25 cellular contexts compared by ENCODE assay signal in genomic region chr5:143359869-143360268, GRCh38. TPM values are rescaled to one million over a fixed set of nuclear protein-coding genes. Genes with fewer than 3 reads are reported as not detected.
DNase-seq lines count a peak whose midpoint lies in the region; ATAC-seq, FAIRE-seq and TF ChIP-seq lines count a peak whose summit lies in the region.
"Had no signal": no experiment of that assay in that cellular context is flagged by ENCODE, and none has a peak within 500 bp of the region (broad histone marks: within the 10 kb centered on the region; RNA-seq: fewer than 3 reads in every experiment).

No MANE protein-coding gene starts in this region.

- no TSS peak for BruUV-seq in GM12878 (replicated peaks; lab: Mats Ljungman, UMichigan)

- H3K27ac ChIP-seq in GM12878 (ENCODE audit: control insufficient read depth, insufficient read depth): no peak overlapping the region
- H3K27ac ChIP-seq: epithelial cell of prostate, left lung, PC-9, right atrium auricular region, SJSA1 had no signal

- peak overlapping the region; percentile 38 for H3K4me2 ChIP-seq in GM12878 (ENCODE audit: control insufficient read depth, insufficient read depth)
- H3K4me2 ChIP-seq: PC-9 had no signal

- 98% methylated on average over 2 of the region's 2 CpGs for WGBS in GM12878 (ENCODE audit: insufficient coverage, insufficient replicate concordance, low lambda C conversion rate, missing lambda C conversion rate)

- peaks cover 4% of the 10 kb centered on the region; the same call in 1 of the 2 replicates for H4K20me1 ChIP-seq in GM12878 (ENCODE audit: control insufficient read depth, insufficient read depth)

- intact Hi-C loops in GM12878 (cut with micrococcal nuclease; ENCODE audit: unreplicated experiment): no loop called here

- RAD21 ChIA-PET in GM12878 (lab: Charles Lee; ENCODE audit: unreplicated experiment): interaction anchor here (0.6 to 2.4 kb wide), 10 partner anchors 8 to 465 kb away, joined by 3 to 10 read pairs (median 3); no protein-coding TSS in a partner anchor

- peak; percentile 30 for DNase-seq in GM12865 (ENCODE audit: low read depth)
- no peak for DNase-seq in GM12878 (ENCODE audit: low read depth, low spot score)
- DNase-seq in stimulated activated CD4-positive, alpha-beta T cell treated with anti-CD3 and anti-CD28 coated beads, Interleukin-15, amount 100 ng/mL, for 24 hours: no peak
- no peak for DNase-seq in activated naive CD4-positive, alpha-beta T cell treated with anti-CD3 and anti-CD28 coated beads, Interleukin-2, amount 50 U/mL, for 72 hours (ENCODE audit: low spot score in 2 of 2)
- DNase-seq: activated CD4-positive, alpha-beta T cell treated with anti-CD3 and anti-CD28 coated beads for 48 hours; HFFc6; KBM-7; left lung; NCI-H1105 treated with DMSO at 0.1 percent for 48 hours; NCI-H2029 treated with DMSO at 0.1 percent for 48 hours; PC-9; stimulated activated CD4-positive, alpha-beta T cell treated with anti-CD3 and anti-CD28 coated beads, Interleukin-12 subunit alpha, Interleukin-12 subunit beta, amount 100 ng/mL, for 4 hours; stimulated activated naive CD8-positive, alpha-beta T cell treated with anti-CD3 and anti-CD28 coated beads, Interleukin-15, amount 100 ng/mL, for 72 hours had no signal

- POLR2A ChIA-PET in GM12878 (lab: Charles Lee): interaction anchor here (0.5 to 2.6 kb wide), 6 partner anchors 12 to 150 kb away, joined by 3 to 11 read pairs (median 4); no protein-coding TSS in a partner anchor

- no peak for TF ChIP-seq RAD21 in GM12878 (IDR thresholded peaks at IDR 0.05; ENCODE audit: insufficient read depth, low read depth, low read length)

- H3K36me3 Mint-ChIP-seq in activated naive CD4-positive, alpha-beta T cell treated with anti-CD3 and anti-CD28 coated beads, Interleukin-2, amount 50 U/mL, for 72 hours: peaks cover 11 to 24% of the 10 kb centered on the region in 2 donors

- FAIRE-seq in GM12878 (lab: Jason Lieb, UNC): no peak
- FAIRE-seq: astrocyte had no signal

- no peak overlapping the region for H3K4me3 ChIP-seq in GM12865 (ENCODE audit: low read depth, low read length)
- no peak overlapping the region for H3K4me3 ChIP-seq in GM12878
- H3K4me3 ChIP-seq: left lung, PC-9, right atrium auricular region, SJSA1, tibial nerve had no signal

- TF ChIP-seq CTCF in GM12865 (IDR thresholded peaks at IDR 0.05; ENCODE audit: insufficient read depth, low read depth, low read length, missing control alignments) (no peak), GM12878 (IDR thresholded peaks at IDR 0.05 in 2 of 3, conservative IDR thresholded peaks at IDR 0.05 in 1 of 3; ENCODE audit: control insufficient read depth in 2 of 3, extremely low read depth in 1 of 3, insufficient read depth in 1 of 3, low read depth in 3 of 3, low read length in 3 of 3) (no peak)

- SMC1A ChIA-PET in GM12878 (lab: Charles Lee; ENCODE audit: uncharacterized antibody, unreplicated experiment): interaction anchor here (0.7 to 6.4 kb wide), 18 partner anchors 9 to 611 kb away, joined by 3 to 35 read pairs (median 6); no protein-coding TSS in a partner anchor

- TF ChIP-seq EP300 in GM12878 (IDR thresholded peaks at IDR 0.05; ENCODE audit: borderline replicate concordance in 1 of 2, control insufficient read depth in 1 of 2, low read depth in 2 of 2, low read length in 2 of 2): no peak

- no peak overlapping the region for H2AFZ ChIP-seq in GM12878 (ENCODE audit: control insufficient read depth, low read depth, low read length)
- H2AFZ ChIP-seq: PC-9 had no signal

- no peak for TF ChIP-seq POLR2A in GM12878 (IDR thresholded peaks at IDR 0.05; ENCODE audit: low read depth, low read length)

- H3K36me3 ChIP-seq in GM12878 (ENCODE audit: control insufficient read depth in 2 of 2, insufficient read depth in 2 of 2, low read length in 1 of 2): peaks cover 2 to 7% of the 10 kb centered on the region in 2 experiments
- H3K36me3 ChIP-seq: left lung, right atrium auricular region had no signal

- peaks cover 98% of the 10 kb centered on the region for H3K79me2 ChIP-seq in GM12878 (ENCODE audit: control insufficient read depth, insufficient read depth, low read length)

- CTCF ChIA-PET in GM12878 (lab: Yijun Ruan, JAX): interaction anchor here (0.7 to 1.6 kb wide), 5 partner anchors 10 to 248 kb away, joined by 3 to 5 read pairs (median 3); no protein-coding TSS in a partner anchor

- H3K27me3 ChIP-seq in GM12878 (replicated peaks in 1 of 2; ENCODE audit: control insufficient read depth in 2 of 2, insufficient read depth in 2 of 2, low read length in 1 of 2): no peaks in the 10 kb centered on the region
- H3K27me3 ChIP-seq: left lung, right atrium auricular region, SJSA1, tibial nerve had no signal

- H3K9ac ChIP-seq in GM12878 (ENCODE audit: control insufficient read depth, insufficient read depth, low read length): no peak overlapping the region

- ATAC-seq in GM19455 (IDR thresholded peaks at IDR 0.05; ENCODE audit: unreplicated experiment): peak; percentile 60
- peak; percentile 50 for ATAC-seq in HG03354 (IDR thresholded peaks at IDR 0.05; ENCODE audit: poor library complexity, severe bottlenecking, unreplicated experiment)
- ATAC-seq in GM12878: peak; percentile 42
- ATAC-seq in HG03521 (IDR thresholded peaks at IDR 0.05; ENCODE audit: unreplicated experiment): no peak
- ATAC-seq in activated naive CD4-positive, alpha-beta T cell treated with anti-CD3 and anti-CD28 coated beads, Interleukin-2, amount 50 U/mL, for 72 hours: no peak
- ATAC-seq in HG03159 (IDR thresholded peaks at IDR 0.05; ENCODE audit: unreplicated experiment): no peak
- ATAC-seq: left lung; naive thymus-derived CD4-positive, alpha-beta T cell; stimulated activated naive CD8-positive, alpha-beta T cell treated with anti-CD3 and anti-CD28 coated beads, Interleukin-15, amount 100 ng/mL, for 72 hours had no signal

- peaks cover 25% of the 10 kb centered on the region for H3K4me1 ChIP-seq in GM12878 (ENCODE audit: control insufficient read depth, insufficient read depth, low read length)

- H3K27ac Mint-ChIP-seq in activated naive CD4-positive, alpha-beta T cell treated with anti-CD3 and anti-CD28 coated beads, Interleukin-2, amount 50 U/mL, for 72 hours: no peak overlapping the region
- H3K27ac Mint-ChIP-seq: activated T-helper 1 cell treated with anti-CD3 and anti-CD28 coated beads, Interleukin-12 subunit alpha, Interleukin-12 subunit beta, Interleukin-2, Interleukin-4 antibody, amounts not matched to agents 30 ng/mL and 10 ng/mL and 1 ng/mL, durations not matched to agents 14 hours and 24 hours and 36 hours; HFFc6; stimulated activated naive CD8-positive, alpha-beta T cell treated with anti-CD3 and anti-CD28 coated beads, Interleukin-15, amount 100 ng/mL, for 72 hours had no signal

- H3K9me3 Mint-ChIP-seq in activated naive CD4-positive, alpha-beta T cell treated with anti-CD3 and anti-CD28 coated beads, Interleukin-2, amount 50 U/mL, for 72 hours: peaks cover 0 to 11% of the 10 kb centered on the region in 2 donors

- H3K9me3 ChIP-seq in GM12878 (replicated peaks; ENCODE audit: control insufficient read depth, insufficient read depth, low read length): peaks cover 3% of the 10 kb centered on the region; the same call in 2 of the 3 replicates
- H3K9me3 ChIP-seq: SJSA1 had no signal

- in situ Hi-C loops in GM12878 (cut with MboI): no loop called here

TF ChIP-seq in GM12878, 131 proteins besides CTCF, POLR2A, EP300 and RAD21 (continues in another document):
- TF ChIP-seq LARP7 (IDR thresholded peaks at IDR 0.05) (no peak), POU2F2 (IDR thresholded peaks at IDR 0.05; ENCODE audit: borderline replicate concordance, low read depth, low read length) (no peak), MEF2B (IDR thresholded peaks at IDR 0.05; ENCODE audit: partially characterized antibody, poor library complexity, severe bottlenecking) (peak; percentile 55), NBN (IDR thresholded peaks at IDR 0.05) (no peak), RUNX3 (IDR thresholded peaks at IDR 0.05; ENCODE audit: low read length) (peak; percentile 81), PAX8 (IDR thresholded peaks at IDR 0.05) (peak; percentile 87; the same call in 1 of the 2 replicates), RELA (IDR thresholded peaks at IDR 0.05; ENCODE audit: borderline replicate concordance, partially characterized antibody) (no peak), ZNF207 (IDR thresholded peaks at IDR 0.05; ENCODE audit: borderline replicate concordance) (no peak), ATF2 (IDR thresholded peaks at IDR 0.05; ENCODE audit: low read length) (0 out of 2 replicates have a peak, but pooled peaks have one; percentile 25), PML (IDR thresholded peaks at IDR 0.05; ENCODE audit: low read length) (0 out of 2 replicates have a peak, but pooled peaks have one; percentile 15)

RNA-seq across cellular contexts. Expression of gene NR3C1, which starts 43.6 kb away (rescaled TPM):
- 658 and 663 TPM in 2 replicates for total RNA-seq in GM12878 (2013; cell fraction: nucleolus; rRNA removed)
- total RNA-seq in GM12878 (2014; rRNA removed): 79.9 and 108 TPM in 2 replicates
- 104 and 114 TPM in 2 replicates for total RNA-seq in GM12878 (2014; rRNA removed; fragmentation: Illumina TruSeq; extraction: Trizol)
- total RNA-seq in GM12878 (2021): 124 and 134 TPM in 2 replicates
- polyA plus RNA-seq in GM12878 (2011; ENCODE audit: low read depth): 38.5 TPM
- 141 and 181 TPM in 2 replicates for polyA plus RNA-seq in GM12878 (2011; rRNA removed)
- polyA plus RNA-seq in GM12878 (2011; cell fraction: cytosol; rRNA removed): 63.4 and 85.5 TPM in 2 replicates
- 55.0 and 75.3 TPM in 2 replicates for polyA plus RNA-seq in GM12878 (2011; cell fraction: nucleus; rRNA removed)
- 41.4 and 59.0 TPM in 2 replicates for polyA plus RNA-seq in GM12878 (2012)
- 83.7 and 104 TPM in 2 replicates for polyA plus RNA-seq in GM12878 (2014; fragmentation: Illumina TruSeq; extraction: Trizol)
- polyA plus RNA-seq in GM12878 (2014; fragmentation: Nextera tagmentation; extraction: Ambion mirVana): 100 to 1,000 TPM in 1 of 2 experiments, 10 to 100 TPM in 1; 89.0 to 119 TPM
- polyA plus RNA-seq in GM12878 (2014; rRNA removed): 37.2 and 49.7 TPM in 2 replicates
- polyA plus RNA-seq in GM12878 (2016; fragmentation: Nextera tagmentation; extraction: Ambion mirVana): 100 to 1,000 TPM; 114 to 123 TPM
- 252 and 261 TPM in 2 replicates for polyA minus RNA-seq in GM12878 (2011; rRNA and poly(A)+ RNA removed)
- polyA minus RNA-seq in GM12878 (2011; cell fraction: cytosol; rRNA and poly(A)+ RNA removed): 80.9 and 85.6 TPM in 2 replicates
- polyA minus RNA-seq in GM12878 (2011; cell fraction: nucleus; rRNA and poly(A)+ RNA removed): 189 and 197 TPM in 2 replicates
- 10 to 100 TPM; 39.5 to 43.6 TPM for total RNA-seq in activated naive CD4-positive, alpha-beta T cell treated with anti-CD3 and anti-CD28 coated beads, Interleukin-2, amount 50 U/mL, for 72 hours
- total RNA-seq: HT-29 had no signal

Comparison
In these comparisons a context has a peak if more than half of its experiments do, and no peak if none do; other contexts are left out.
1. ATAC-seq: peak in GM19455 (single experiment), HG03354 (single experiment) and GM12878 (single experiment); none in HG03521 (single experiment), activated naive CD4-positive, alpha-beta T cell treated with anti-CD3 and anti-CD28 coated beads, Interleukin-2, amount 50 U/mL, for 72 hours (0 of 2) and HG03159 (single experiment).